8 cellular contexts compared by ENCODE assay signal in the genomic region with DNA sequence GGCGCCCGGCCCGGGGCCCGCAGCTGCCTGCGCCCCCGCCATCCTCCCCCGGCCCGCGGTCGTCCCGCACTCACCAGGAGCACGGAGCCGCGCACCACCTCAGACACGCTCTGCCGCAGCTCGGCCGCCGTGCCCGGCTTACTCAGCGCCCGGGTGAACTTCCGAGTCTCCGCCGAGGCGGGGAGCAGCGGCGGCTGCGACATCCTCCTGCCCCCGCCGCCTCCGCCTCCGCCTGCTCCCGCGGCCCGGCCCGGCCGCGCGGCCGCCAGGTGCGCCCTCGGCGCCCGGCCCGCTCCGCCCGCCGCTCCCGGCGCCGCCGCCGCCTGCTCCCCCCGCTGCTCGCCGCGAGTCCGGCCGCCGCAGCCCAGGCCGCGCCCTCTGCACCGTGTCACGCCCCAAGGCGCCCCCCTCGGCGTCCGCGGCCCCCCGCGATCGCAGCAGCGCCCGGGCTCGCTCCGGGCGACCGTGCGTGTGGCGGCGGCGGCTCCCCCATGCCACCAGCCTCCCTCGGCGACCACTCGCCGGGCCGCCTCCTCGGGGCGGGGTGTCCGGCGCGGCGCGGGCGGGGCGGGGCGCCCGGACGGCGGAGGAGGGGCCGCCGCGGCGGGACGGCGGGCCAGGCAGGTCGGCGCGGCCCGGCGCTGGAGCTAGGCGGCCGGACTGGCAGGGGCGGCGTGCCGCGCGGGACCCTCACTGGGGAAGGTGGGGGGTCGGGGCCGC.
DNase-seq lines count a peak whose midpoint lies in the region; ATAC-seq and TF ChIP-seq lines count a peak whose summit lies in the region.

No MANE protein-coding gene starts in this region.

- intact Hi-C loops in activated T-helper 2 cell treated with anti-CD3 and anti-CD28 coated beads, Interferon-gamma antibody, Interleukin-2, Interleukin-4, amounts not matched to agents 10 μg/mL and 5 μg/mL and 100 μg/mL, durations not matched to agents 14 hours and 24 hours and 36 hours (cut with micrococcal nuclease): loop anchor here (2.0 to 10.0 kb wide), 6 partner anchors 38 to 512 kb away; partner anchors contain the start of genes GPR18, STK24 and TM9SF2
- intact Hi-C loops in testis (cut with DNase I; ENCODE audit: low total_unique reads): no loop called here

- no peaks in the 10 kb centered on the region for H3K9me3 Mint-ChIP-seq in activated T-helper 2 cell treated with anti-CD3 and anti-CD28 coated beads, Interferon-gamma antibody, Interleukin-2, Interleukin-4, amounts not matched to agents 10 μg/mL and 5 μg/mL and 100 μg/mL, durations not matched to agents 14 hours and 24 hours and 36 hours
- no peaks in the 10 kb centered on the region for H3K9me3 Mint-ChIP-seq in neural progenitor cell

- H3K4me1 Mint-ChIP-seq in activated T-helper 2 cell treated with anti-CD3 and anti-CD28 coated beads, Interferon-gamma antibody, Interleukin-2, Interleukin-4, amounts not matched to agents 10 μg/mL and 5 μg/mL and 100 μg/mL, durations not matched to agents 14 hours and 24 hours and 36 hours (ENCODE audit: low read depth): peaks cover 33% of the 10 kb centered on the region
- peaks cover 10% of the 10 kb centered on the region for H3K4me1 Mint-ChIP-seq in neural progenitor cell

- 1% methylated on average over 71 of the region's 121 CpGs; no CpG with 5 or more reads in 1 of the 2 donors for WGBS in testis, 2 donors

- H3K9me3 ChIP-seq in OCI-LY3 (ENCODE audit: insufficient read depth, low read length): no peaks in the 10 kb centered on the region
- no peaks in the 10 kb centered on the region for H3K9me3 ChIP-seq in neural progenitor cell (ENCODE audit: low read depth)
- H3K9me3 ChIP-seq in testis: no peaks in the 10 kb centered on the region

- peaks cover 6% of the 10 kb centered on the region for H3K4me1 ChIP-seq in ACC112 (ENCODE audit: control insufficient read depth, insufficient read depth, low read length, unreplicated experiment)
- peaks cover 27% of the 10 kb centered on the region for H3K4me1 ChIP-seq in OCI-LY3 (ENCODE audit: low read length)
- peaks cover 4% of the 10 kb centered on the region for H3K4me1 ChIP-seq in neural progenitor cell
- H3K4me1 ChIP-seq in testis: peaks cover 5% of the 10 kb centered on the region

- H3F3A ChIP-seq in neural progenitor cell (ENCODE audit: low read depth): peaks cover 22% of the 10 kb centered on the region

- H2AFZ ChIP-seq in ACC112 (ENCODE audit: low read length, unreplicated experiment) (peak overlapping the region; percentile 80), OCI-LY3 (ENCODE audit: low read depth, low read length) (peak overlapping the region; percentile 74; the same call in 1 of the 2 replicates), neural progenitor cell (replicated peaks) (peak overlapping the region; percentile 97)

- H3K27ac Mint-ChIP-seq in activated T-helper 2 cell treated with anti-CD3 and anti-CD28 coated beads, Interferon-gamma antibody, Interleukin-2, Interleukin-4, amounts not matched to agents 10 μg/mL and 5 μg/mL and 100 μg/mL, durations not matched to agents 14 hours and 24 hours and 36 hours: no peak overlapping the region
- H3K27ac Mint-ChIP-seq in neural progenitor cell: no peak overlapping the region

- peak overlapping the region; percentile 82 for H3K4me3 ChIP-seq in ACC112 (ENCODE audit: low read depth, low read length)
- peak overlapping the region; percentile 81 for H3K4me3 ChIP-seq in OCI-LY3 (ENCODE audit: low read length)
- peak overlapping the region; percentile 81 for H3K4me3 ChIP-seq in fibroblast of villous mesenchyme (ENCODE audit: low read depth, low read length)
- H3K4me3 ChIP-seq in neural progenitor cell: peak overlapping the region; percentile 67
- peak overlapping the region; percentile 81 to 90 for H3K4me3 ChIP-seq in testis

- H3K79me2 ChIP-seq in ACC112 (ENCODE audit: control insufficient read depth, insufficient read depth, low read length, unreplicated experiment) (no peaks in the 10 kb centered on the region), OCI-LY3 (ENCODE audit: low read length) (no peaks in the 10 kb centered on the region), neural progenitor cell (ENCODE audit: low read depth) (no peaks in the 10 kb centered on the region)

- H3K27me3 ChIP-seq in ACC112 (ENCODE audit: insufficient read depth, low read length): no peaks in the 10 kb centered on the region
- peaks cover 13% of the 10 kb centered on the region for H3K27me3 ChIP-seq in OCI-LY3 (ENCODE audit: low read depth, low read length)
- H3K27me3 ChIP-seq in neural progenitor cell: peaks cover 60% of the 10 kb centered on the region
- H3K27me3 ChIP-seq in testis: no peaks in the 10 kb centered on the region

- H4K20me1 ChIP-seq in OCI-LY3 (ENCODE audit: insufficient read depth, low read length) (no peaks in the 10 kb centered on the region), neural progenitor cell (ENCODE audit: low read depth) (peaks cover 9% of the 10 kb centered on the region)

- DNase-seq in activated T-helper 2 cell treated with anti-CD3 and anti-CD28 coated beads, Interferon-gamma antibody, Interleukin-2, Interleukin-4, amounts not matched to agents 10 μg/mL and 5 μg/mL and 100 μg/mL, durations not matched to agents 14 hours and 24 hours and 36 hours (ENCODE audit: low spot score): peak; percentile 69
- DNase-seq in fibroblast of villous mesenchyme (ENCODE audit: low read depth): peak; percentile 54
- peak; percentile 87 for DNase-seq in neural progenitor cell (ENCODE audit: low spot score)
- peak; percentile 44 for DNase-seq in testis

- peak overlapping the region; percentile 74 for H3K9ac ChIP-seq in OCI-LY3 (ENCODE audit: low read length)
- H3K9ac ChIP-seq in neural progenitor cell: no peak overlapping the region

- H3K4me2 ChIP-seq in OCI-LY3 (ENCODE audit: low read length) (peak overlapping the region; percentile 90), neural progenitor cell (peak overlapping the region; percentile 99)

- H3K36me3 Mint-ChIP-seq in activated T-helper 2 cell treated with anti-CD3 and anti-CD28 coated beads, Interferon-gamma antibody, Interleukin-2, Interleukin-4, amounts not matched to agents 10 μg/mL and 5 μg/mL and 100 μg/mL, durations not matched to agents 14 hours and 24 hours and 36 hours (ENCODE audit: low read depth): peaks cover 5% of the 10 kb centered on the region
- H3K36me3 Mint-ChIP-seq in neural progenitor cell: no peaks in the 10 kb centered on the region

- H3K27ac ChIP-seq in ACC112 (ENCODE audit: low read depth, low read length): no peak overlapping the region
- H3K27ac ChIP-seq in OCI-LY3 (ENCODE audit: low read length): no peak overlapping the region
- no peak overlapping the region for H3K27ac ChIP-seq in neural progenitor cell
- H3K27ac ChIP-seq in testis: peak overlapping the region; percentile 80 to 92

- ATAC-seq in GM18858 (IDR thresholded peaks at IDR 0.05; ENCODE audit: unreplicated experiment) (peak; percentile 36), HG03066 (IDR thresholded peaks at IDR 0.05; ENCODE audit: low read depth, unreplicated experiment) (peak; percentile 36)

- H3K36me3 ChIP-seq in ACC112 (ENCODE audit: insufficient read depth, low read length) (no peaks in the 10 kb centered on the region), OCI-LY3 (replicated peaks; ENCODE audit: low read depth, low read length) (no peaks in the 10 kb centered on the region), neural progenitor cell (no peaks in the 10 kb centered on the region), testis (ENCODE audit: low read depth, missing control alignments) (no peaks in the 10 kb centered on the region)

- TF ChIP-seq CTCF in OCI-LY3 (IDR thresholded peaks at IDR 0.05; ENCODE audit: low read depth, low read length): no peak
- TF ChIP-seq CTCF in fibroblast of villous mesenchyme (IDR thresholded peaks at IDR 0.05; ENCODE audit: insufficient read depth, low read depth, low read length): no peak
- no peak for TF ChIP-seq CTCF in neural progenitor cell (IDR thresholded peaks at IDR 0.05)
- no peak for TF ChIP-seq CTCF in testis (IDR thresholded peaks at IDR 0.05)

- no peaks in the 10 kb centered on the region for H3K27me3 Mint-ChIP-seq in activated T-helper 2 cell treated with anti-CD3 and anti-CD28 coated beads, Interferon-gamma antibody, Interleukin-2, Interleukin-4, amounts not matched to agents 10 μg/mL and 5 μg/mL and 100 μg/mL, durations not matched to agents 14 hours and 24 hours and 36 hours (ENCODE audit: low read depth)
- peaks cover 35% of the 10 kb centered on the region for H3K27me3 Mint-ChIP-seq in neural progenitor cell (ENCODE audit: insufficient read depth, low read depth)

- TF ChIP-seq POLR2A in testis (IDR thresholded peaks at IDR 0.05): no peak

- H3K4me3 Mint-ChIP-seq in activated T-helper 2 cell treated with anti-CD3 and anti-CD28 coated beads, Interferon-gamma antibody, Interleukin-2, Interleukin-4, amounts not matched to agents 10 μg/mL and 5 μg/mL and 100 μg/mL, durations not matched to agents 14 hours and 24 hours and 36 hours (ENCODE audit: low read depth): peak overlapping the region; percentile 72
- no peak overlapping the region for H3K4me3 Mint-ChIP-seq in neural progenitor cell

Comparison
In these comparisons a context has a peak if more than half of its experiments do, and no peak if none do; other contexts are left out.
1. H3K27ac ChIP-seq: peak in testis (2 of 2); none in ACC112 (single experiment), OCI-LY3 (single experiment) and neural progenitor cell (single experiment).
2. Peak in every context shown above with its lines, with median percentiles within 50 percentile points of each other: H2AFZ ChIP-seq, H3K4me3 ChIP-seq and DNase-seq.